Comparison of ENCODE assay signal across 8 cellular contexts in the genomic region with DNA sequence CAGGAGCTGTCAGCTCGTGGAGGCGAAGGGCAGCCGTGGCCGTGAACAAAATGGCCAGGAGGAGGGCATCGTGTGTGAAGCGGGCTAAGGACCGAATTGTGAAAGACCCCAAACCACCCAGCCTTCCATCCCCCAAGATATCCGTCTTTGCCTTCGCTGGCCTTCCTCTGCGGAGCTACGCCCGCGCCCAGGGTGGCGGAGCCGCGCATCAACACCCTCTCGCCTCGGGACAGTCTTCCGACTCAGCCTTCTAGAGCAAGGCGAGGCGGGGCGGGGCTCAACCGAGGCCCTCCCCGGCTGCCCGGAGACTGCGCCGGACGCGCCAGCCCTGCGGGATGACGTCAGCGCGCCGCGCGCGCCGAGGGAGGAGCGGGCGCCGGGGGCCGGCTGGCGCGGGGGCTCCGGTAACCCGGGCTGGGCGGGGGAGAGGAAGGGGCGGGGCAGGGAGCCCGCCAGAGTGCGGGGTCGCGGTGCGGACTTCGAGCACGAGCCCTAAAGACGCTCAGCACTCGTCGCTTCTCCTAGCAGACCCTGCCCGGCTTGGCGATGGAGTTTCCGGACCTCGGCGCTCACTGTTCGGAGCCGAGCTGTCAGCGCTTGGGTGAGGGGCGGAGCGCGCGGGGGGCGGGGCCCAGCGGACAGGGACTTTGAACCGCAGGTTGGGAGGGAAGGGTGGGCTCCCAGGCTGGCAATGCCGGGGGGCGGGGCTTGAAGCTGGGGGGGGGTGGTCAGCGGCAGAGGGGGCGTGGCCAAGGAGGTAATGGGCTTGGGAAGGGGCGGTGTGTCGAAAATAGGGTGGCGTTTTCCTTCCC. TPM values are rescaled to one million over a fixed set of nuclear protein-coding genes. Genes with fewer than 3 reads are reported as not detected.
DNase-seq lines count a peak whose midpoint lies in the region; ATAC-seq, FAIRE-seq and TF ChIP-seq lines count a peak whose summit lies in the region.

A gene with protein sequence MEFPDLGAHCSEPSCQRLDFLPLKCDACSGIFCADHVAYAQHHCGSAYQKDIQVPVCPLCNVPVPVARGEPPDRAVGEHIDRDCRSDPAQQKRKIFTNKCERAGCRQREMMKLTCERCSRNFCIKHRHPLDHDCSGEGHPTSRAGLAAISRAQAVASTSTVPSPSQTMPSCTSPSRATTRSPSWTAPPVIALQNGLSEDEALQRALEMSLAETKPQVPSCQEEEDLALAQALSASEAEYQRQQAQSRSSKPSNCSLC (plus strand): TSS at position 341 of the 812 bp plus-strand sequence. CDS start 206 bp downstream, at position 547.

- peak within 1 kb of the TSS; percentile 84 for H3K4me3 Mint-ChIP-seq in Calu3 (ENCODE audit: low read depth, unreplicated experiment)
- peak within 1 kb of the TSS; percentile 81 for H3K4me3 Mint-ChIP-seq in activated CD8-positive, alpha-beta memory T cell treated with anti-CD3 and anti-CD28 coated beads, Interleukin-2, amount 10 ng/mL, durations not matched to agents 7 days and 5 days

- peak in 1 of 2 experiments; percentile 15; a peak in 1 of 4 replicates for TF ChIP-seq RAD21 in H1 (IDR thresholded peaks at IDR 0.05 in 1 of 2, conservative IDR thresholded peaks at IDR 0.05 in 1 of 2; ENCODE audit: low read depth in 2 of 2, low read length in 2 of 2)

- intact Hi-C loops in Calu3 (cut with micrococcal nuclease; ENCODE audit: unreplicated experiment): no loop called here

- H2AFZ ChIP-seq in H1 (ENCODE audit: low read length): peak within 1 kb of the TSS; percentile 92

- peak within 1 kb of the TSS; percentile 72 for H3K4me3 ChIP-seq in HUES48 (ENCODE audit: low read depth, low read length)
- peak within 1 kb of the TSS; percentile 68 for H3K4me3 ChIP-seq in NT2/D1 (ENCODE audit: insufficient read length, low read depth)
- peak within 1 kb of the TSS; percentile 70 to 80 (median 73) for H3K4me3 ChIP-seq in H1 (ENCODE audit: extremely low read depth in 1 of 4, insufficient read depth in 2 of 4, low read depth in 3 of 4, low read length in 4 of 4)

- POLR2A ChIA-PET in H1 (lab: Charles Lee; ENCODE audit: partially characterized antibody): interaction anchor here (0.8 to 6.1 kb wide), 17 partner anchors 10 to 548 kb away, joined by 3 to 101 read pairs (median 4); a partner anchor contains a TSS

- H2BK12ac ChIP-seq in H1 (ENCODE audit: low read depth, low read length): peak within 1 kb of the TSS; percentile 39; the same call in 1 of the 2 replicates

- H3K4me2 ChIP-seq in H1 (ENCODE audit: insufficient read depth in 1 of 2, low read depth in 2 of 2, low read length in 2 of 2): peak within 1 kb of the TSS; percentile 94 to 100

- H2BK120ac ChIP-seq in H1 (replicated peaks; ENCODE audit: low read depth, low read length): no peak within 1 kb of the TSS

- TF ChIP-seq POLR2A in H1 (IDR thresholded peaks at IDR 0.05; ENCODE audit: control extremely low read depth in 1 of 2, low read depth in 2 of 2, low read length in 2 of 2): peak in 1 of 2 experiments; percentile 81; a peak in 2 of 3 replicates

- H3K9me3 ChIP-seq in HUES48 (ENCODE audit: control insufficient read depth, insufficient read depth, low read length) (no peaks in the 10 kb centered on the region), NT2/D1 (ENCODE audit: insufficient read depth, low read length) (0 out of 2 replicates have a peak, but pooled peaks cover 9% of the 10 kb centered on the region), H1 (ENCODE audit: insufficient read depth in 2 of 2, low read depth in 1 of 2, low read length in 1 of 2) (no peaks in the 10 kb centered on the region; a peak in 1 of 4 replicates)

- H3K9ac ChIP-seq in HUES48 (ENCODE audit: low read depth, low read length): peak within 1 kb of the TSS; percentile 47
- peak within 1 kb of the TSS; percentile 91 for H3K9ac ChIP-seq in NT2/D1 (ENCODE audit: insufficient read length, low read depth)
- H3K9ac ChIP-seq in H1 (replicated peaks in 1 of 4; ENCODE audit: extremely low read depth in 1 of 4, low read depth in 3 of 4, low read length in 3 of 4): peak within 1 kb of the TSS in 3 of 4 experiments; percentile 58 to 84 (median 63); a peak in 6 of 7 replicates

- peak within 1 kb of the TSS; percentile 71; the same call in 1 of the 2 replicates for H2AK5ac ChIP-seq in H1 (ENCODE audit: low read depth, low read length)

- no peaks in the 10 kb centered on the region for H3K9me3 Mint-ChIP-seq in Calu3 (ENCODE audit: low read depth, unreplicated experiment)
- H3K9me3 Mint-ChIP-seq in activated CD8-positive, alpha-beta memory T cell treated with anti-CD3 and anti-CD28 coated beads, Interleukin-2, amount 10 ng/mL, durations not matched to agents 7 days and 5 days (ENCODE audit: low read depth): peaks cover 5% of the 10 kb centered on the region

- H3K23me2 ChIP-seq in H1 (ENCODE audit: low read depth, low read length): peaks cover 10% of the 10 kb centered on the region

- H3K27ac ChIP-seq in HUES48 (ENCODE audit: low read depth, low read length): peak within 1 kb of the TSS; percentile 91
- peak within 1 kb of the TSS; percentile 28 for H3K27ac ChIP-seq in H1 (ENCODE audit: low read depth, low read length)

- H3K4me1 Mint-ChIP-seq in Calu3 (ENCODE audit: low read depth, unreplicated experiment): peaks cover 8% of the 10 kb centered on the region
- peaks cover 53% of the 10 kb centered on the region for H3K4me1 Mint-ChIP-seq in activated CD8-positive, alpha-beta memory T cell treated with anti-CD3 and anti-CD28 coated beads, Interleukin-2, amount 10 ng/mL, durations not matched to agents 7 days and 5 days

- 0 out of 2 replicates have a peak, but pooled peaks cover 5% of the 10 kb centered on the region for H3K4me1 ChIP-seq in HUES48 (ENCODE audit: control insufficient read depth, insufficient read depth, low read length)
- peaks cover 3% of the 10 kb centered on the region for H3K4me1 ChIP-seq in NT2/D1 (ENCODE audit: insufficient read depth, insufficient read length)
- peaks cover 0 to 6% (median 3%) of the 10 kb centered on the region in 4 experiments; a peak in 5 of 7 replicates for H3K4me1 ChIP-seq in H1 (replicated peaks in 1 of 4; ENCODE audit: control insufficient read depth in 3 of 4, insufficient read depth in 4 of 4, low read length in 3 of 4)

- H3K36me3 ChIP-seq in HUES48 (ENCODE audit: control insufficient read depth, insufficient read depth, low read length): peaks cover 36% of the 10 kb centered on the region
- H3K36me3 ChIP-seq in NT2/D1 (ENCODE audit: insufficient read depth, insufficient read length, low read length): peaks cover 38% of the 10 kb centered on the region
- peaks cover 0 to 20% (median 8%) of the 10 kb centered on the region in 4 experiments; a peak in 5 of 8 replicates for H3K36me3 ChIP-seq in H1 (ENCODE audit: control insufficient read depth in 2 of 4, insufficient read depth in 4 of 4, low read length in 3 of 4)

- 0 out of 2 replicates have a peak within 1 kb of the TSS, but pooled peaks have one; percentile 53 for H2BK15ac ChIP-seq in H1 (ENCODE audit: low read length)

- H2BK20ac ChIP-seq in H1 (ENCODE audit: low read length): no peak within 1 kb of the TSS; the same call in 1 of the 2 replicates

- TF ChIP-seq CTCF in Calu3 (IDR thresholded peaks at IDR 0.05; ENCODE audit: unreplicated experiment): no peak
- no peak; a peak in 1 of 4 replicates for TF ChIP-seq CTCF in H1 (IDR thresholded peaks at IDR 0.05; ENCODE audit: control extremely low read depth in 1 of 3, insufficient read depth in 1 of 3, low read depth in 1 of 3, low read length in 3 of 3)

- no peaks in the 10 kb centered on the region for H3K27me3 Mint-ChIP-seq in Calu3 (ENCODE audit: unreplicated experiment)
- H3K27me3 Mint-ChIP-seq in activated CD8-positive, alpha-beta memory T cell treated with anti-CD3 and anti-CD28 coated beads, Interleukin-2, amount 10 ng/mL, durations not matched to agents 7 days and 5 days: no peaks in the 10 kb centered on the region

- BruUV-seq in Calu3 (replicated peaks; lab: Mats Ljungman, UMichigan): no TSS peak

- no peak for FAIRE-seq in H1 (lab: Jason Lieb, UNC)

- TF ChIP-seq EP300 in H1 (IDR thresholded peaks at IDR 0.05; ENCODE audit: borderline replicate concordance in 1 of 2, low read depth in 2 of 2, low read length in 2 of 2): no peak

- peak within 1 kb of the TSS; percentile 81 for H4K8ac ChIP-seq in H1 (ENCODE audit: extremely low read depth, insufficient read depth, low read length)

- H4K5ac ChIP-seq in H1 (ENCODE audit: insufficient read length, low read depth, low read length): peak within 1 kb of the TSS; percentile 87

- H3K27ac Mint-ChIP-seq in Calu3 (ENCODE audit: unreplicated experiment): peak within 1 kb of the TSS; percentile 77
- H3K27ac Mint-ChIP-seq in activated CD8-positive, alpha-beta memory T cell treated with anti-CD3 and anti-CD28 coated beads, Interleukin-2, amount 10 ng/mL, durations not matched to agents 7 days and 5 days: peak within 1 kb of the TSS; percentile 93

- DNase-seq in Calu3 (peak; percentile 97), NT2/D1 (ENCODE audit: low read depth, low spot score) (peak; percentile 93), H1 (ENCODE audit: low read depth in 1 of 2, low spot score in 2 of 2) (peak; percentile 78 to 96), mesenteric fat pad (ENCODE audit: low spot score) (peak; percentile 98)
- peak; percentile 96 for DNase-seq in activated CD8-positive, alpha-beta memory T cell treated with anti-CD3 and anti-CD28 coated beads, Interleukin-2, amount 10 ng/mL, durations not matched to agents 7 days and 5 days
- peak; percentile 86 for DNase-seq in stimulated activated CD8-positive, alpha-beta memory T cell treated with anti-CD3 and anti-CD28 coated beads, Interleukin-15, amount 100 ng/mL, for 24 hours (ENCODE audit: low read depth)

- H2BK5ac ChIP-seq in H1 (ENCODE audit: low read depth, low read length): peak within 1 kb of the TSS; percentile 82; the same call in 1 of the 2 replicates

- CTCF ChIA-PET in Calu3 (lab: Charles Lee) (interaction anchor here (0.6 to 1.2 kb wide), 3 partner anchors 11 to 48 kb away, joined by 3 to 6 read pairs (median 4); a partner anchor contains a TSS), H1 (lab: Charles Lee; ENCODE audit: partially characterized antibody) (interaction anchor here (0.6 to 2.4 kb wide), 18 partner anchors 25 to 290 kb away, joined by 3 to 8 read pairs (median 3); a partner anchor contains a TSS)
- CTCF ChIA-PET in activated CD8-positive, alpha-beta memory T cell treated with anti-CD3 and anti-CD28 coated beads, Interleukin-2, amount 10 ng/mL, durations not matched to agents 7 days and 5 days (lab: Charles Lee): interaction anchor here (0.6 to 6.9 kb wide), 15 partner anchors 10 to 89 kb away, joined by 3 to 65 read pairs (median 6); a partner anchor contains a TSS

- H3K4ac ChIP-seq in H1 (replicated peaks; ENCODE audit: insufficient read length, low read depth, low read length): peak within 1 kb of the TSS; percentile 0

- H3K14ac ChIP-seq in H1 (ENCODE audit: insufficient read length): no peak within 1 kb of the TSS

- H4K20me1 ChIP-seq in H1 (replicated peaks in 1 of 2; ENCODE audit: control insufficient read depth in 1 of 2, insufficient read depth in 2 of 2, low read length in 2 of 2): peaks cover 0 to 2% of the 10 kb centered on the region in 2 experiments

- no peak within 1 kb of the TSS for H4K91ac ChIP-seq in H1 (replicated peaks; ENCODE audit: insufficient read length, low read length)

- H3K79me2 ChIP-seq in H1 (ENCODE audit: control insufficient read depth in 1 of 2, insufficient read depth in 2 of 2, low read length in 2 of 2): no peaks in the 10 kb centered on the region

- H3K23ac ChIP-seq in H1 (ENCODE audit: insufficient read length): no peak within 1 kb of the TSS

- peak; percentile 95 for ATAC-seq in GM21423 (IDR thresholded peaks at IDR 0.05; ENCODE audit: unreplicated experiment)
- ATAC-seq in activated CD8-positive, alpha-beta memory T cell treated with anti-CD3 and anti-CD28 coated beads, Interleukin-2, amount 10 ng/mL, durations not matched to agents 7 days and 5 days: peak; percentile 95

- H3K36me3 Mint-ChIP-seq in Calu3 (ENCODE audit: insufficient read depth, unreplicated experiment): peaks cover 24% of the 10 kb centered on the region
- H3K36me3 Mint-ChIP-seq in activated CD8-positive, alpha-beta memory T cell treated with anti-CD3 and anti-CD28 coated beads, Interleukin-2, amount 10 ng/mL, durations not matched to agents 7 days and 5 days: peaks cover 26% of the 10 kb centered on the region

- no peaks in the 10 kb centered on the region for H3K79me1 ChIP-seq in H1 (ENCODE audit: low read depth, low read length)

- 1% methylated on average over 30 of the region's 80 CpGs; no CpG with 5 or more reads in 1 of the 2 experiments for WGBS in H1 (ENCODE audit: extremely low coverage in 1 of 2, insufficient coverage in 1 of 2, insufficient read length in 1 of 2, insufficient replicate concordance in 2 of 2, low coverage in 1 of 2, low lambda C conversion rate in 2 of 2, missing lambda C conversion rate in 1 of 2), 2 experiments

- H3K18ac ChIP-seq in H1 (ENCODE audit: extremely low read depth, low read length): peak within 1 kb of the TSS; percentile 93

- no peak within 1 kb of the TSS for H3K56ac ChIP-seq in H1 (replicated peaks; ENCODE audit: insufficient read length, low read depth, low read length)

- H3K27me3 ChIP-seq in HUES48 (ENCODE audit: control insufficient read depth, insufficient read depth, low read length): no peaks in the 10 kb centered on the region
- no peaks in the 10 kb centered on the region for H3K27me3 ChIP-seq in NT2/D1 (ENCODE audit: insufficient read depth, insufficient read length)
- no peaks in the 10 kb centered on the region for H3K27me3 ChIP-seq in H1 (replicated peaks in 1 of 4; ENCODE audit: control insufficient read depth in 3 of 4, extremely low read depth in 1 of 4, insufficient read depth in 3 of 4, low read length in 3 of 4)

RNA-seq across cellular contexts. Expression of the gene that starts here (rescaled TPM):
- 25.7 and 30.0 TPM in 2 replicates for total RNA-seq in Calu3 (2022)
- 10 to 100 TPM; 60.2 to 60.6 TPM for total RNA-seq in activated CD8-positive, alpha-beta memory T cell treated with anti-CD3 and anti-CD28 coated beads, Interleukin-2, amount 10 ng/mL, durations not matched to agents 7 days and 5 days
- 16.0 and 16.6 TPM in 2 replicates for total RNA-seq in H1 (2021; fragmentation: NEBNext Ultra II Directional; extraction: Animal tissue kit (Norgen Biotek cat#: 25700))
- 17.9 and 20.2 TPM in 2 replicates for polyA plus RNA-seq in H1 (2011; rRNA removed)
- 18.0 TPM for polyA plus RNA-seq in H1 (2011; cell fraction: cytosol; rRNA removed)
- polyA plus RNA-seq in H1 (2011; cell fraction: nucleus; rRNA removed): 33.8 TPM
- polyA plus RNA-seq in H1 (2012, experiment 1 of 2): 7.8 to 14.5 TPM (median 12.7 TPM) in 4 replicates
- 15.2 TPM for polyA plus RNA-seq in H1 (2012, experiment 2 of 2)
- polyA plus RNA-seq in H1 (2013, experiment 1 of 2): 12.0 TPM
- 11.6 TPM for polyA plus RNA-seq in H1 (2013, experiment 2 of 2)
- polyA minus RNA-seq in H1 (2011; rRNA and poly(A)+ RNA removed): 13.1 and 17.2 TPM in 2 replicates
- 6.4 TPM for polyA minus RNA-seq in H1 (2011; cell fraction: cytosol; rRNA and poly(A)+ RNA removed)
- polyA minus RNA-seq in H1 (2011; cell fraction: nucleus; rRNA and poly(A)+ RNA removed): 10.4 TPM
- total RNA-seq in mesenteric fat pad: 31.3 TPM

Comparison
In these comparisons a context has a peak if more than half of its experiments do, and no peak if none do; other contexts are left out.
1. Peak in every context shown above with its lines: DNase-seq, ATAC-seq, H3K4me3 ChIP-seq and H3K27ac ChIP-seq.